In the genomic region with DNA sequence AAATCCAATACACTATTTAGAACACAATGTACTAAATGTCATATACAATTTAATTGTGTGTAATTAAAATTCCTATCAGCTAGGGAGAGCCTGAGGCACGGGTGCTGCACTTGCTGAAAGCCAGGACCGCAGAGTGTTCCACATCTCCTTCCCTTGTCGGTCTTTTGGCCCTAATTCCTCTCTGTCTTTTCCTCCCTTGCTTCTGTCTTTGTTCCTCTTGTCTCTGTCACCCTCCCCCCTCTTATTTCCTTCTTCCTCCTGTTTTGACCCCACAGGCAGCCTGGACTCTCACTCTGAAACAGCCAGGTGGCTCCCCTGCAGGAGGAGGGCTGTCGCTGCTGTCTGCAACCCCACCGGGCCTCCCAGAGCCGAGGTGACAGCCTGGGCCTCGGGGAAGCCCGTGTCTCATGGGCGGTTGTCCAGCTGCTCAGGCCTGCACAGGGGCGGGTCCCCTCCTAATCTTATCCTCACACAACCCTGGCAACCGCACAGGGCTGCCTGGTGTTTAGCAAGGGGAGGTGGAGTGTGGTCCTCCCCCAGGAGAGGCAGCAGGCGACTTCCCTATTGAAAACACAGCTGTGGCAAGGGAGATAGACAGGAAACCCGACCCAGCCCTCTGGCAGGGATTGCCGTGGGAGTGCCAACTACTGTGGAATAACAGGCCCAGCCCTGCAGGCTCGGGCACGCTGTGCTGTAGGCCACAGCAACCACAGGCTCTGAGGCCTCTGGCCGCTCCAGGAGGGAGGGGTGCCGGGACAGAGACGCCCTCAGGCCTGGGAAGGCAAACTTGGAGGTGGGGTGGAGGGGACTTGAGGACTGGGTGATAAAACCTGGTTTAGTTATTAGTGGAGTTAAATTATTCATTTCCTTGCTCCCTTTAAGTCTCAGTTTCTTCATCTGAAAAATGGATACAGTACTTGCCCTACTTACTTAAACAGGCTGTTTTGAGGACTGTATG, we compare ENCODE assay signal across 8 cellular contexts.
DNase-seq lines count a peak whose midpoint lies in the region; ATAC-seq and TF ChIP-seq lines count a peak whose summit lies in the region.

No MANE protein-coding gene starts in this region.

- H3K27ac ChIP-seq in ACC112 (ENCODE audit: low read depth, low read length), result peak overlapping the region; percentile 43
- peak overlapping the region; percentile 97 for H3K27ac ChIP-seq in RWPE1
- H3K27ac ChIP-seq in colonic mucosa, result peak overlapping the region; percentile 88

- no peaks in the 10 kb centered on the region for H3K9me3 ChIP-seq in colonic mucosa

- CTCF ChIA-PET in HEK293T (lab: Yijun Ruan, JAX), result interaction anchor here (0.8 to 1.1 kb wide), 2 partner anchors 30 to 141 kb away, joined by 3 read pairs; no protein-coding TSS in a partner anchor
- CTCF ChIA-PET in RWPE1 (lab: Yijun Ruan, JAX), result interaction anchor here (0.6 to 0.7 kb wide), 2 partner anchors 132 to 358 kb away, joined by 5 read pairs; no protein-coding TSS in a partner anchor

- DNase-seq in HEK293T (ENCODE audit: extremely low spot score) (peak; percentile 79), M059J (ENCODE audit: low read depth) (peak; percentile 99), RWPE1 (ENCODE audit: low spot score) (peak; percentile 96), colonic mucosa (peak; percentile 94), left kidney (ENCODE audit: low read depth, low spot score) (peak; percentile 94)

- peak overlapping the region; percentile 8 to 73 for H3K9ac ChIP-seq in colonic mucosa (ENCODE audit: low read depth in 2 of 2, low read length in 2 of 2)

- H3K79me2 ChIP-seq in ACC112 (ENCODE audit: control insufficient read depth, insufficient read depth, low read length, unreplicated experiment), result no peaks in the 10 kb centered on the region

- TF ChIP-seq CTCF in GM12873 (IDR thresholded peaks at IDR 0.05; ENCODE audit: insufficient read depth, low read depth, low read length, missing control alignments) (peak; percentile 46), RWPE1 (conservative IDR thresholded peaks at IDR 0.05; ENCODE audit: low read depth) (no peak), colonic mucosa (IDR thresholded peaks at IDR 0.05) (no peak)

- POLR2A ChIA-PET in HEK293T (lab: Yijun Ruan, JAX), result no interaction called here
- POLR2A ChIA-PET in RWPE1 (lab: Yijun Ruan, JAX; ENCODE audit: low non-redundant PET), result interaction anchor here (0.6 kb wide), 2 partner anchors 12 to 392 kb away, joined by 7 to 9 read pairs; no protein-coding TSS in a partner anchor

- H3K4me1 Mint-ChIP-seq in stimulated activated memory B cell treated with anti-CD40 and anti-IgM and Interleukin-4, amounts not matched to agents 10 μg/mL and 1 μg/mL and 100 μg/mL, for 72 hours, result peaks cover 28% of the 10 kb centered on the region

- H3K27me3 Mint-ChIP-seq in stimulated activated memory B cell treated with anti-CD40 and anti-IgM and Interleukin-4, amounts not matched to agents 10 μg/mL and 1 μg/mL and 100 μg/mL, for 72 hours, result no peaks in the 10 kb centered on the region

- H3K4me1 ChIP-seq in ACC112 (ENCODE audit: control insufficient read depth, insufficient read depth, low read length, unreplicated experiment) (peaks cover 42% of the 10 kb centered on the region), colonic mucosa (peaks cover 24% of the 10 kb centered on the region)

- H3K4me3 ChIP-seq in ACC112 (ENCODE audit: low read depth, low read length), result no peak overlapping the region
- no peak overlapping the region for H3K4me3 ChIP-seq in colonic mucosa

- no peaks in the 10 kb centered on the region for H3K9me3 Mint-ChIP-seq in stimulated activated memory B cell treated with anti-CD40 and anti-IgM and Interleukin-4, amounts not matched to agents 10 μg/mL and 1 μg/mL and 100 μg/mL, for 72 hours

- H2AFZ ChIP-seq in ACC112 (ENCODE audit: low read length, unreplicated experiment), result peak overlapping the region; percentile 40

- H3K4me3 Mint-ChIP-seq in stimulated activated memory B cell treated with anti-CD40 and anti-IgM and Interleukin-4, amounts not matched to agents 10 μg/mL and 1 μg/mL and 100 μg/mL, for 72 hours, result peak overlapping the region; percentile 32

- H3K27me3 ChIP-seq in ACC112 (ENCODE audit: insufficient read depth, low read length) (no peaks in the 10 kb centered on the region), colonic mucosa (no peaks in the 10 kb centered on the region)

- no peaks in the 10 kb centered on the region for H3K36me3 Mint-ChIP-seq in stimulated activated memory B cell treated with anti-CD40 and anti-IgM and Interleukin-4, amounts not matched to agents 10 μg/mL and 1 μg/mL and 100 μg/mL, for 72 hours

- H3K36me3 ChIP-seq in ACC112 (ENCODE audit: insufficient read depth, low read length) (no peaks in the 10 kb centered on the region), colonic mucosa (no peaks in the 10 kb centered on the region)

- peak; percentile 82 for ATAC-seq in stimulated activated memory B cell treated with anti-CD40 and anti-IgM and Interleukin-4, amounts not matched to agents 10 μg/mL and 1 μg/mL and 100 μg/mL, for 72 hours

- peak overlapping the region; percentile 83 for H3K27ac Mint-ChIP-seq in stimulated activated memory B cell treated with anti-CD40 and anti-IgM and Interleukin-4, amounts not matched to agents 10 μg/mL and 1 μg/mL and 100 μg/mL, for 72 hours

- intact Hi-C loops in colonic mucosa (cut with DNase I), result no loop called here

TF ChIP-seq in HEK293T, 16 proteins besides CTCF, POLR2A, EP300 and RAD21:
- TF ChIP-seq BHLHE40 (IDR thresholded peaks at IDR 0.05; ENCODE audit: borderline replicate concordance) (no peak), HDGF (IDR thresholded peaks at IDR 0.05; ENCODE audit: borderline replicate concordance) (0 out of 2 replicates have a peak, but pooled peaks have one; percentile 56), FOXM1 (IDR thresholded peaks at IDR 0.05; ENCODE audit: borderline replicate concordance) (peak; percentile 68; the same call in 1 of the 2 replicates), FOXA1 (IDR thresholded peaks at IDR 0.05) (no peak), TARDBP (IDR thresholded peaks at IDR 0.05) (no peak), ARNT (IDR thresholded peaks at IDR 0.05) (no peak), SP1 (IDR thresholded peaks at IDR 0.05) (no peak), ELF4 (IDR thresholded peaks at IDR 0.05) (no peak), L3MBTL2 (conservative IDR thresholded peaks at IDR 0.05) (peak; percentile 61; the same call in 1 of the 2 replicates), FOXK2 (IDR thresholded peaks at IDR 0.05) (no peak), ZNF384 (IDR thresholded peaks at IDR 0.05) (no peak)

Comparison
In these comparisons a context has a peak if more than half of its experiments do, and no peak if none do; other contexts are left out.
1. H3K27ac ChIP-seq: peak in every context shown above with its lines; median percentile 97 in RWPE1; 88 in colonic mucosa; 43 in ACC112.